16 cellular contexts compared by ENCODE assay signal in the genomic region with DNA sequence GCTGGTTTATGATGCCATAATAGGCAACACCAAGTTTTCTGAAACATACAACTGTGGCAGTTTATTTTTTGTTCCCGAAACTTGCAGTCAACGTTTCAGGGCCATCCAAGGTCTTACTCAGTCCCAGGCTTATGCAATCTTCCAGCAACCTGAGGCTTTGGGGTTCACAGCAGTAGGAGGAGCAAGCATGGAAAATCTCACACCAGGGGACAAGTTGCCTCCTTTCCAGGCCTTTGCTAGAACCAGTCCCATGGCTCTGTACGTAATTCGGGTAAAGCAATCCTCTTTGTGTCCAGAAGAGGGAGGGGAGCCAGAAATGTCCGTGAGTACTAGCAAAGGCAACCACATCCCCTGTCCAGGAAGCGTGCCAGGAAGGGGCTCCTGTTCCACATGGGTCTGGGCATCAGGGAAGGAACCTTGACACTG. TPM values are rescaled to one million over a fixed set of nuclear protein-coding genes. Genes with fewer than 3 reads are reported as not detected.
DNase-seq lines count a peak whose midpoint lies in the region; TF ChIP-seq lines count a peak whose summit lies in the region.
"Had no signal": no experiment of that assay in that cellular context is flagged by ENCODE, and none has a peak within 500 bp of the region (broad histone marks: within the 10 kb centered on the region; RNA-seq: fewer than 3 reads in every experiment).

No MANE protein-coding gene starts in this region.

- H3K4me3 Mint-ChIP-seq in endodermal cell (no peak overlapping the region), progenitor cell of endocrine pancreas (ENCODE audit: low read depth) (no peak overlapping the region)
- H3K4me3 Mint-ChIP-seq in activated T-helper 1 cell treated with anti-CD3 and anti-CD28 coated beads, Interleukin-12 subunit alpha, Interleukin-12 subunit beta, Interleukin-2, Interleukin-4 antibody, amounts not matched to agents 30 ng/mL and 10 ng/mL and 1 ng/mL, durations not matched to agents 14 hours and 24 hours and 36 hours = no peak overlapping the region
- H3K4me3 Mint-ChIP-seq: activated T-cell treated with anti-CD3 and anti-CD28 coated beads, Interleukin-2, amount 50 U/mL, for 24 hours; central memory CD8-positive, alpha-beta T cell had no signal

- H3K4me1 ChIP-seq in endodermal cell (ENCODE audit: control insufficient read depth, insufficient read depth, low read length) = peaks cover 10% of the 10 kb centered on the region
- H3K4me1 ChIP-seq: prostate gland had no signal

- H3K9me3 ChIP-seq in endodermal cell (ENCODE audit: control insufficient read depth, low read length) = no peaks in the 10 kb centered on the region
- H3K9me3 ChIP-seq: prostate gland, thoracic aorta had no signal

- peak; percentile 41 for TF ChIP-seq CTCF in GM12873 (IDR thresholded peaks at IDR 0.05; ENCODE audit: insufficient read depth, low read depth, low read length, missing control alignments)
- peak; percentile 72 for TF ChIP-seq CTCF in endodermal cell (conservative IDR thresholded peaks at IDR 0.05)
- TF ChIP-seq CTCF in progenitor cell of endocrine pancreas (IDR thresholded peaks at IDR 0.05; ENCODE audit: unreplicated experiment) = peak; percentile 45

- H3K27ac Mint-ChIP-seq in endodermal cell (no peak overlapping the region), progenitor cell of endocrine pancreas (no peak overlapping the region)
- H3K27ac Mint-ChIP-seq in activated T-helper 1 cell treated with anti-CD3 and anti-CD28 coated beads, Interleukin-12 subunit alpha, Interleukin-12 subunit beta, Interleukin-2, Interleukin-4 antibody, amounts not matched to agents 30 ng/mL and 10 ng/mL and 1 ng/mL, durations not matched to agents 14 hours and 24 hours and 36 hours = no peak overlapping the region
- H3K27ac Mint-ChIP-seq: activated T-cell treated with anti-CD3 and anti-CD28 coated beads, Interleukin-2, amount 50 U/mL, for 24 hours had no signal

- no peak overlapping the region for H3K27ac ChIP-seq in endodermal cell (ENCODE audit: low read depth, low read length)
- H3K27ac ChIP-seq: prostate gland, thoracic aorta had no signal

- intact Hi-C loops in activated T-helper 1 cell treated with anti-CD3 and anti-CD28 coated beads, Interleukin-12 subunit alpha, Interleukin-12 subunit beta, Interleukin-2, Interleukin-4 antibody, amounts not matched to agents 30 ng/mL and 10 ng/mL and 1 ng/mL, durations not matched to agents 14 hours and 24 hours and 36 hours (cut with micrococcal nuclease) = no loop called here

- no peaks in the 10 kb centered on the region for H3K36me3 ChIP-seq in endodermal cell (ENCODE audit: control insufficient read depth, insufficient read depth, low read length)
- H3K36me3 ChIP-seq: prostate gland, thoracic aorta had no signal

- H3K9me3 Mint-ChIP-seq in endodermal cell (no peaks in the 10 kb centered on the region), progenitor cell of endocrine pancreas (ENCODE audit: low read depth) (no peaks in the 10 kb centered on the region)
- no peaks in the 10 kb centered on the region for H3K9me3 Mint-ChIP-seq in activated T-helper 1 cell treated with anti-CD3 and anti-CD28 coated beads, Interleukin-12 subunit alpha, Interleukin-12 subunit beta, Interleukin-2, Interleukin-4 antibody, amounts not matched to agents 30 ng/mL and 10 ng/mL and 1 ng/mL, durations not matched to agents 14 hours and 24 hours and 36 hours
- H3K9me3 Mint-ChIP-seq: activated T-cell treated with anti-CD3 and anti-CD28 coated beads, Interleukin-2, amount 50 U/mL, for 24 hours; central memory CD8-positive, alpha-beta T cell had no signal

- H3K36me3 Mint-ChIP-seq in endodermal cell (ENCODE audit: low read depth) = no peaks in the 10 kb centered on the region
- no peaks in the 10 kb centered on the region for H3K36me3 Mint-ChIP-seq in progenitor cell of endocrine pancreas (ENCODE audit: insufficient read depth)
- no peaks in the 10 kb centered on the region for H3K36me3 Mint-ChIP-seq in activated T-helper 1 cell treated with anti-CD3 and anti-CD28 coated beads, Interleukin-12 subunit alpha, Interleukin-12 subunit beta, Interleukin-2, Interleukin-4 antibody, amounts not matched to agents 30 ng/mL and 10 ng/mL and 1 ng/mL, durations not matched to agents 14 hours and 24 hours and 36 hours (ENCODE audit: low read depth)

- H3K4me3 ChIP-seq in endodermal cell (ENCODE audit: low read length) = no peak overlapping the region
- H3K4me3 ChIP-seq: prostate gland, thoracic aorta had no signal

- H3K27me3 ChIP-seq in endodermal cell (ENCODE audit: control insufficient read depth, insufficient read depth, low read length, poor library complexity, severe bottlenecking) = no peaks in the 10 kb centered on the region

- 66 to 69% methylated on average over 6 of the region's 6 CpGs for WGBS in endodermal cell (ENCODE audit: insufficient coverage in 1 of 2, insufficient read length in 1 of 2), 2 experiments

- H3K4me1 Mint-ChIP-seq in endodermal cell (peaks cover 42% of the 10 kb centered on the region), progenitor cell of endocrine pancreas (ENCODE audit: low read depth) (peaks cover 14% of the 10 kb centered on the region)
- no peaks in the 10 kb centered on the region for H3K4me1 Mint-ChIP-seq in activated T-helper 1 cell treated with anti-CD3 and anti-CD28 coated beads, Interleukin-12 subunit alpha, Interleukin-12 subunit beta, Interleukin-2, Interleukin-4 antibody, amounts not matched to agents 30 ng/mL and 10 ng/mL and 1 ng/mL, durations not matched to agents 14 hours and 24 hours and 36 hours (ENCODE audit: low read depth)
- H3K4me1 Mint-ChIP-seq: central memory CD8-positive, alpha-beta T cell had no signal

- H3K27me3 Mint-ChIP-seq in endodermal cell (ENCODE audit: insufficient read depth) (peaks cover 2% of the 10 kb centered on the region), progenitor cell of endocrine pancreas (peaks cover 9% of the 10 kb centered on the region)
- peaks cover 17% of the 10 kb centered on the region for H3K27me3 Mint-ChIP-seq in activated T-helper 1 cell treated with anti-CD3 and anti-CD28 coated beads, Interleukin-12 subunit alpha, Interleukin-12 subunit beta, Interleukin-2, Interleukin-4 antibody, amounts not matched to agents 30 ng/mL and 10 ng/mL and 1 ng/mL, durations not matched to agents 14 hours and 24 hours and 36 hours (ENCODE audit: insufficient read depth)

- DNase-seq in NCI-H69 (lab: John Stamatoyannopoulos, UW) = peak; percentile 31
- peak; percentile 81 for DNase-seq in endodermal cell
- no peak for DNase-seq in progenitor cell of endocrine pancreas (ENCODE audit: low spot score, unreplicated experiment)
- DNase-seq in foreskin melanocyte = no peak
- DNase-seq in activated T-helper 1 cell treated with anti-CD3 and anti-CD28 coated beads, Interleukin-12 subunit alpha, Interleukin-12 subunit beta, Interleukin-2, Interleukin-4 antibody, amounts not matched to agents 30 ng/mL and 10 ng/mL and 1 ng/mL, durations not matched to agents 14 hours and 24 hours and 36 hours (ENCODE audit: low spot score) = no peak
- no peak for DNase-seq in amygdala (lab: John Stamatoyannopoulos, UW)
- DNase-seq: activated T-cell treated with anti-CD3 and anti-CD28 coated beads, Interleukin-2, amount 50 U/mL, for 24 hours; head of caudate nucleus; NCI-H1436; NK-92 treated with Interleukin-12 subunit alpha and Interleukin-12 subunit beta, amount 100 ng/mL, for 24 hours; T1000 had no signal

- H3K9ac ChIP-seq in endodermal cell (ENCODE audit: extremely low read depth, low read length, poor library complexity, severe bottlenecking) = no peak overlapping the region

RNA-seq across cellular contexts. Expression of gene FAM240A, which starts 4.7 kb away (rescaled TPM):
- total RNA-seq in endodermal cell (not detected), progenitor cell of endocrine pancreas (not detected in 2 replicates)
- polyA plus RNA-seq in endodermal cell (2013, experiment 1 of 2) = not detected
- not detected for polyA plus RNA-seq in endodermal cell (2013, experiment 2 of 2)
- not detected in 2 replicates for total RNA-seq in activated T-helper 1 cell treated with anti-CD3 and anti-CD28 coated beads, Interleukin-12 subunit alpha, Interleukin-12 subunit beta, Interleukin-2, Interleukin-4 antibody, amounts not matched to agents 30 ng/mL and 10 ng/mL and 1 ng/mL, durations not matched to agents 14 hours and 24 hours and 36 hours
- total RNA-seq: lung microvascular endothelial cell, thoracic aorta had no signal

RNA-seq across cellular contexts. Expression of gene LRRC2, which starts 41.5 kb away (rescaled TPM):
- 10 to 100 TPM in 1 of 2 donors, 1 to 10 TPM in 1; 8.9 to 10.2 TPM for total RNA-seq in endodermal cell
- polyA plus RNA-seq in endodermal cell (2013, experiment 1 of 2) = 1.1 TPM
- 0.70 TPM for polyA plus RNA-seq in endodermal cell (2013, experiment 2 of 2)
- not detected in 2 replicates for total RNA-seq in progenitor cell of endocrine pancreas
- not detected in 2 replicates for total RNA-seq in activated T-helper 1 cell treated with anti-CD3 and anti-CD28 coated beads, Interleukin-12 subunit alpha, Interleukin-12 subunit beta, Interleukin-2, Interleukin-4 antibody, amounts not matched to agents 30 ng/mL and 10 ng/mL and 1 ng/mL, durations not matched to agents 14 hours and 24 hours and 36 hours

Comparison
In these comparisons a context has a peak if more than half of its experiments do, and no peak if none do; other contexts are left out.
1. DNase-seq: peak in NCI-H69 (single experiment) and endodermal cell (single experiment); none in progenitor cell of endocrine pancreas (single experiment), foreskin melanocyte (single experiment), activated T-helper 1 cell treated with anti-CD3 and anti-CD28 coated beads, Interleukin-12 subunit alpha, Interleukin-12 subunit beta, Interleukin-2, Interleukin-4 antibody, amounts not matched to agents 30 ng/mL and 10 ng/mL and 1 ng/mL, durations not matched to agents 14 hours and 24 hours and 36 hours (single experiment) and amygdala (0 of 56).
2. Peak in every context shown above with its lines, with median percentiles within 50 percentile points of each other: CTCF ChIP-seq.